In genomic region chr5:180323929-180324632, GRCh38 we compare ENCODE assay signal across 1 cellular context.
TF ChIP-seq lines count a peak whose summit lies in the region.

No MANE protein-coding gene starts in this region.

TF ChIP-seq in HepG2, 621 proteins besides CTCF, POLR2A, EP300 and RAD21:
- TF ChIP-seq ZNF256 (CRISPR knock-in tag; conservative IDR thresholded peaks at IDR 0.05) (no peak), REST (IDR thresholded peaks at IDR 0.05; ENCODE audit: borderline replicate concordance in 1 of 2, low read depth in 1 of 2, low read length in 2 of 2) (peak in 1 of 2 experiments; percentile 70; a peak in 3 of 4 replicates), PRDM15 (CRISPR knock-in tag; IDR thresholded peaks at IDR 0.05) (no peak)
